ENCODE assay signal across 17 cellular contexts in genomic region chr16:89117975-89118289, GRCh38. TPM values are rescaled to one million over a fixed set of nuclear protein-coding genes. Genes with fewer than 3 reads are reported as not detected.
DNase-seq lines count a peak whose midpoint lies in the region; ATAC-seq and TF ChIP-seq lines count a peak whose summit lies in the region.
"Had no signal": no experiment of that assay in that cellular context is flagged by ENCODE, and none has a peak within 500 bp of the region (broad histone marks: within the 10 kb centered on the region; RNA-seq: fewer than 3 reads in every experiment).

No MANE protein-coding gene starts in this region.

- H3K27ac ChIP-seq in naive thymus-derived CD4-positive, alpha-beta T cell (ENCODE audit: low read depth, low read length): peak overlapping the region; percentile 89
- H3K27ac ChIP-seq: C4-2B, colonic mucosa, tibial nerve had no signal

- H3K4me3 ChIP-seq in naive thymus-derived CD4-positive, alpha-beta T cell (ENCODE audit: low read length): no peak overlapping the region
- H3K4me3 ChIP-seq: colonic mucosa, tibial nerve had no signal

- no peaks in the 10 kb centered on the region for H3K27me3 Mint-ChIP-seq in activated CD4-positive, alpha-beta T cell treated with anti-CD3 and anti-CD28 coated beads, Interleukin-2, amount 10 ng/mL, durations not matched to agents 24 days and 14 days
- no peaks in the 10 kb centered on the region for H3K27me3 Mint-ChIP-seq in brain
- no peaks in the 10 kb centered on the region for H3K27me3 Mint-ChIP-seq in naive thymus-derived CD4-positive, alpha-beta T cell

- no peaks in the 10 kb centered on the region for H3K9me3 ChIP-seq in naive thymus-derived CD4-positive, alpha-beta T cell (ENCODE audit: control insufficient read depth in 2 of 3, low read length in 3 of 3)
- H3K9me3 ChIP-seq: colonic mucosa, tibial nerve had no signal

- H3K36me3 ChIP-seq in naive thymus-derived CD4-positive, alpha-beta T cell (ENCODE audit: control insufficient read depth in 2 of 3, insufficient read depth in 3 of 3, low read length in 3 of 3): peaks cover 0 to 50% (median 0%) of the 10 kb centered on the region in 3 experiments

- intact Hi-C loops in activated CD4-positive, alpha-beta T cell treated with anti-CD3 and anti-CD28 coated beads, Interleukin-2, amount 10 ng/mL, durations not matched to agents 24 days and 14 days (cut with micrococcal nuclease): no loop called here
- intact Hi-C loops in naive thymus-derived CD4-positive, alpha-beta T cell (cut with micrococcal nuclease): loop anchor here in 1 of 2 donors (5.0 to 10.0 kb wide), 2 partner anchors 84 to 543 kb away; partner anchors contain the start of genes SLC22A31 and ZC3H18

- H3K4me1 ChIP-seq in naive thymus-derived CD4-positive, alpha-beta T cell (ENCODE audit: control insufficient read depth in 2 of 2, insufficient read depth in 2 of 2, low read length in 2 of 2): peaks cover 32 to 59% of the 10 kb centered on the region in 2 donors
- H3K4me1 ChIP-seq: colonic mucosa had no signal

- peaks cover 53% of the 10 kb centered on the region for H3K36me3 Mint-ChIP-seq in activated CD4-positive, alpha-beta T cell treated with anti-CD3 and anti-CD28 coated beads, Interleukin-2, amount 10 ng/mL, durations not matched to agents 24 days and 14 days (ENCODE audit: low read depth)
- peaks cover 39% of the 10 kb centered on the region for H3K36me3 Mint-ChIP-seq in brain
- peaks cover 0 to 36% (median 12%) of the 10 kb centered on the region in 5 donors for H3K36me3 Mint-ChIP-seq in naive thymus-derived CD4-positive, alpha-beta T cell

- POLR2A ChIA-PET in naive thymus-derived CD4-positive, alpha-beta T cell (lab: Charles Lee): interaction anchor here (1.3 to 1.8 kb wide), 2 partner anchors 12 to 25 kb away, joined by 3 to 5 read pairs; partner anchors contain the start of gene ACSF3

- DNase-seq in activated CD4-positive, alpha-beta T cell treated with anti-CD3 and anti-CD28 coated beads, Interleukin-2, amount 10 ng/mL, durations not matched to agents 24 days and 14 days: no peak
- DNase-seq in activated CD4-positive, alpha-beta T cell treated with anti-CD3 and anti-CD28 coated beads for 1 hour: no peak
- peak; percentile 11 for DNase-seq in CD1c-positive myeloid dendritic cell (ENCODE audit: extremely low spot score)
- no peak for DNase-seq in naive thymus-derived CD4-positive, alpha-beta T cell
- DNase-seq in GM13976 (ENCODE audit: low spot score): no peak
- DNase-seq: activated gamma-delta T cell; colonic mucosa; kidney glomerular epithelial cell; NCI-H446 treated with DMSO at 0.1 percent for 48 hours; stimulated activated naive CD8-positive, alpha-beta T cell treated with anti-CD3 and anti-CD28 coated beads, Interleukin-15, Interleukin-2, amounts not matched to agents 100 U/mL and 50 U/mL, for 24 hours had no signal

- in situ Hi-C loops in GM13976 (cut with MboI; ENCODE audit: low sequenced_read_pairs, unreplicated experiment): no loop called here

- TF ChIP-seq CTCF in brain (conservative IDR thresholded peaks at IDR 0.05): no peak
- TF ChIP-seq CTCF in GM13976 (IDR thresholded peaks at IDR 0.05; ENCODE audit: borderline replicate concordance, control extremely low read depth, extremely low read depth, insufficient read depth, missing control alignments): no peak

- H3K27me3 ChIP-seq in naive thymus-derived CD4-positive, alpha-beta T cell (ENCODE audit: control insufficient read depth in 2 of 2, insufficient read depth in 2 of 2, low read length in 2 of 2): no peaks in the 10 kb centered on the region
- H3K27me3 ChIP-seq: colonic mucosa, tibial nerve had no signal

- no peaks in the 10 kb centered on the region for H3K9me3 Mint-ChIP-seq in activated CD4-positive, alpha-beta T cell treated with anti-CD3 and anti-CD28 coated beads, Interleukin-2, amount 10 ng/mL, durations not matched to agents 24 days and 14 days
- no peaks in the 10 kb centered on the region for H3K9me3 Mint-ChIP-seq in brain
- peaks cover 0 to 2% (median 0%) of the 10 kb centered on the region in 11 donors for H3K9me3 Mint-ChIP-seq in naive thymus-derived CD4-positive, alpha-beta T cell

- no peak for ATAC-seq in naive thymus-derived CD4-positive, alpha-beta T cell
- no peak for ATAC-seq in GM19395 (IDR thresholded peaks at IDR 0.05; ENCODE audit: unreplicated experiment)
- no peak for ATAC-seq in GM19035 (IDR thresholded peaks at IDR 0.05; ENCODE audit: unreplicated experiment)
- ATAC-seq: sciatic nerve; stimulated activated naive CD8-positive, alpha-beta T cell treated with anti-CD3 and anti-CD28 coated beads, Interleukin-15, Interleukin-2, amounts not matched to agents 100 U/mL and 50 U/mL, for 24 hours had no signal

- peaks cover 32% of the 10 kb centered on the region for H3K4me1 Mint-ChIP-seq in activated CD4-positive, alpha-beta T cell treated with anti-CD3 and anti-CD28 coated beads, Interleukin-2, amount 10 ng/mL, durations not matched to agents 24 days and 14 days
- peaks cover 25% of the 10 kb centered on the region for H3K4me1 Mint-ChIP-seq in brain
- peaks cover 38 to 86% (median 57%) of the 10 kb centered on the region in 7 donors for H3K4me1 Mint-ChIP-seq in naive thymus-derived CD4-positive, alpha-beta T cell

- CTCF ChIA-PET in naive thymus-derived CD4-positive, alpha-beta T cell (lab: Charles Lee): interaction anchor here (0.7 kb wide), 1 partner anchor 20 kb away, joined by 8 read pairs; no protein-coding TSS in a partner anchor

- no peak overlapping the region for H3K4me3 Mint-ChIP-seq in activated CD4-positive, alpha-beta T cell treated with anti-CD3 and anti-CD28 coated beads, Interleukin-2, amount 10 ng/mL, durations not matched to agents 24 days and 14 days
- no peak overlapping the region for H3K4me3 Mint-ChIP-seq in brain
- H3K4me3 Mint-ChIP-seq in naive thymus-derived CD4-positive, alpha-beta T cell: peak overlapping the region in 8 of 10 donors; percentile 5 to 60 (median 34)

- peak overlapping the region; percentile 29 for H3K27ac Mint-ChIP-seq in activated CD4-positive, alpha-beta T cell treated with anti-CD3 and anti-CD28 coated beads, Interleukin-2, amount 10 ng/mL, durations not matched to agents 24 days and 14 days
- H3K27ac Mint-ChIP-seq in brain: peak overlapping the region in 3 of 5 experiments; percentile 66 to 92 (median 82)
- H3K27ac Mint-ChIP-seq in naive thymus-derived CD4-positive, alpha-beta T cell: peak overlapping the region in 6 of 9 donors; percentile 31 to 100 (median 96)

RNA-seq across cellular contexts. Expression of gene ACSF3, which starts 24.3 kb away (rescaled TPM):
- total RNA-seq in activated CD4-positive, alpha-beta T cell treated with anti-CD3 and anti-CD28 coated beads, Interleukin-2, amount 10 ng/mL, durations not matched to agents 24 days and 14 days: 41.1 and 41.6 TPM in 2 replicates
- 38.0 TPM for polyA plus RNA-seq in brain (ENCODE audit: insufficient read depth, low read depth, low replicate concordance)
- total RNA-seq in naive thymus-derived CD4-positive, alpha-beta T cell: 10 to 100 TPM; 61.9 to 84.1 (median 74.3) TPM
- 10 to 100 TPM; 26.2 to 45.7 TPM for polyA plus RNA-seq in naive thymus-derived CD4-positive, alpha-beta T cell

RNA-seq across cellular contexts. Expression of gene CDH15, which starts 53.6 kb away (rescaled TPM):
- total RNA-seq in activated CD4-positive, alpha-beta T cell treated with anti-CD3 and anti-CD28 coated beads, Interleukin-2, amount 10 ng/mL, durations not matched to agents 24 days and 14 days: not detected in 2 replicates
- polyA plus RNA-seq in brain (ENCODE audit: insufficient read depth, low read depth, low replicate concordance): not detected
- not detected for total RNA-seq in naive thymus-derived CD4-positive, alpha-beta T cell
- polyA plus RNA-seq in naive thymus-derived CD4-positive, alpha-beta T cell: not detected
- total RNA-seq: colonic mucosa, omental fat pad had no signal

Comparison
In these comparisons a context has a peak if more than half of its experiments do, and no peak if none do; other contexts are left out.
1. H3K27ac Mint-ChIP-seq: peak in every context shown above with its lines; median percentile 96 in naive thymus-derived CD4-positive, alpha-beta T cell; 82 in brain; 29 in activated CD4-positive, alpha-beta T cell treated with anti-CD3 and anti-CD28 coated beads, Interleukin-2, amount 10 ng/mL, durations not matched to agents 24 days and 14 days.
2. H3K4me3 Mint-ChIP-seq: peak in naive thymus-derived CD4-positive, alpha-beta T cell (8 of 10); none in activated CD4-positive, alpha-beta T cell treated with anti-CD3 and anti-CD28 coated beads, Interleukin-2, amount 10 ng/mL, durations not matched to agents 24 days and 14 days (single experiment) and brain (0 of 5).